ENCODE assay signal across 15 cellular contexts in the genomic region with DNA sequence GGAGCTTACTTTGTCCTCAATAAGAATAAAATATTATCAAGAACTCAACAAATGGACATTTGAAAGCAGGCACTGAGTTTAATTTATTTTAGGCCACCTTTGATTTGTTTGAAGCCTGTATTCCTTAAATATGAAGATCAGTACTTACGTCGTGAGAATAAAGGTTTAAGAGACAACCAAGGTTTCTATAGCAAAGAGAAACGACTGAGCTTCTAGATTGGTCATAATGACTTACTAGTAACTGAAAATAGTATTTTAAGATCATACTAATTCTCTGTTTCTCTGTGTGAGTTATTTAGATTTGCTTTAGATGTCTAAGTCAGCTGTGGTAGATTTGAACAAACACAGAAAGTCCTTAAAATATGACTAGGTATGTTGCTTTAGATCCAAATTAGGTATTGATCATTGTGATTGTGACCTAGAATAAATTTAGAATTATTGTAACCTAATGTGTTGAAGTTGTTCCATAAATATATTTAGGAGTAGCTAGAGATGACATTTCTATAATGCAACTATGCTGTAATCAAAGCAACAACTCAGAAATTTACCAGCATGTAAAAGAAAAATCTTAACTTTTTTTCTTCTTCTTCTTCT.
"Had no signal": no experiment of that assay in that cellular context is flagged by ENCODE, and none has a peak within 500 bp of the region (broad histone marks: within the 10 kb centered on the region; RNA-seq: fewer than 3 reads in every experiment).

No MANE protein-coding gene starts in this region.

- H3K27me3 ChIP-seq: left lung, pancreas, upper lobe of right lung had no signal

- H3K36me3 ChIP-seq: left lung, pancreas, upper lobe of right lung had no signal

- ATAC-seq: activated naive CD8-positive, alpha-beta T cell treated with anti-CD3 and anti-CD28 coated beads, Interleukin-2, amount 50 U/mL, for 24 hours; left lung; mucosa of descending colon; naive thymus-derived CD4-positive, alpha-beta T cell; pancreas; sciatic nerve; stimulated activated naive CD8-positive, alpha-beta T cell treated with anti-CD3 and anti-CD28 coated beads, Interleukin-15, amount 100 ng/mL, for 72 hours; upper lobe of right lung; WTC11 had no signal

- H3K9me3 ChIP-seq: left lung, mucosa of descending colon, pancreas, upper lobe of right lung had no signal

- H3K4me3 ChIP-seq: left lung, mucosa of descending colon, pancreas, upper lobe of right lung had no signal

- H3K4me1 ChIP-seq: upper lobe of right lung had no signal

- DNase-seq: activated CD4-positive, alpha-beta T cell treated with anti-CD3 and anti-CD28 coated beads, Interleukin-2, amount 10 ng/mL, durations not matched to agents 24 days and 14 days; activated naive CD4-positive, alpha-beta T cell treated with anti-CD3 and anti-CD28 coated beads for 36 hours; activated naive CD8-positive, alpha-beta T cell treated with anti-CD3 and anti-CD28 coated beads, Interleukin-2, amount 50 U/mL, for 24 hours; aorta; effector memory CD4-positive, alpha-beta T cell; foreskin fibroblast; hippocampal formation; left lung; mucosa of descending colon; naive thymus-derived CD4-positive, alpha-beta T cell; pancreas; stimulated activated naive CD8-positive, alpha-beta T cell treated with anti-CD3 and anti-CD28 coated beads, Interleukin-15, amount 100 ng/mL, for 72 hours; upper lobe of right lung had no signal

- H3K27ac ChIP-seq: left lung, pancreas, upper lobe of right lung had no signal
